In genomic region chr4:167688660-167689142, GRCh38 we compare ENCODE assay signal across 18 cellular contexts.
DNase-seq lines count a peak whose midpoint lies in the region; ATAC-seq and TF ChIP-seq lines count a peak whose summit lies in the region.
"Had no signal": no experiment of that assay in that cellular context is flagged by ENCODE, and none has a peak within 500 bp of the region (broad histone marks: within the 10 kb centered on the region; RNA-seq: fewer than 3 reads in every experiment).

No MANE protein-coding gene starts in this region.

- peak overlapping the region; percentile 25 for H3K27ac Mint-ChIP-seq in osteocyte (ENCODE audit: unreplicated experiment)
- H3K27ac Mint-ChIP-seq: activated B cell treated with CpG ODN at 0.5 μM for 24 hours, T-helper 17 cell had no signal

- DNase-seq in DMS53 (lab: John Stamatoyannopoulos, UW) (peak; percentile 64), M059J (ENCODE audit: low read depth) (peak; percentile 2), brain microvascular endothelial cell (no peak), osteocyte (ENCODE audit: extremely low spot score, unreplicated experiment) (no peak), hypothalamus (lab: John Stamatoyannopoulos, UW) (no peak), NCI-H2029 treated with DMSO at 0.1 percent for 48 hours (lab: John Stamatoyannopoulos, UW) (no peak), NCI-H345 (lab: John Stamatoyannopoulos, UW) (no peak)
- DNase-seq: activated B cell treated with CpG ODN at 0.5 μM for 24 hours; effector CD4-positive, alpha-beta T cell; heart right ventricle; KG1; kidney; NCI-H2171; T-helper 17 cell had no signal

- TF ChIP-seq CTCF in brain microvascular endothelial cell (IDR thresholded peaks at IDR 0.05; ENCODE audit: low read depth, low read length, missing control alignments) (no peak), osteocyte (IDR thresholded peaks at IDR 0.05) (no peak)

- no peaks in the 10 kb centered on the region for H3K36me3 ChIP-seq in brain microvascular endothelial cell (replicated peaks)
- H3K36me3 ChIP-seq: cardiac muscle cell, heart right ventricle, neutrophil, right atrium auricular region had no signal

- in situ Hi-C loops in brain microvascular endothelial cell (cut with HindIII; ENCODE audit: low pct_ligation_motif_present, low sequenced_read_pairs), result no loop called here

- peak overlapping the region; percentile 77 for H3K4me3 Mint-ChIP-seq in osteocyte (ENCODE audit: unreplicated experiment)
- H3K4me3 Mint-ChIP-seq: activated B cell treated with CpG ODN at 0.5 μM for 24 hours, T-helper 17 cell had no signal

- no peaks in the 10 kb centered on the region for H3K36me3 Mint-ChIP-seq in osteocyte (ENCODE audit: unreplicated experiment)

- H3K27me3 ChIP-seq in brain microvascular endothelial cell (replicated peaks), result no peaks in the 10 kb centered on the region
- H3K27me3 ChIP-seq: cardiac muscle cell, heart right ventricle, neutrophil, right atrium auricular region had no signal

- no peaks in the 10 kb centered on the region for H3K4me1 Mint-ChIP-seq in osteocyte (ENCODE audit: unreplicated experiment)
- H3K4me1 Mint-ChIP-seq: activated B cell treated with CpG ODN at 0.5 μM for 24 hours, T-helper 17 cell had no signal

- peak overlapping the region; percentile 56 for H3K4me3 ChIP-seq in brain microvascular endothelial cell (ENCODE audit: low read depth, low read length)
- H3K4me3 ChIP-seq: cardiac muscle cell, heart right ventricle, right atrium auricular region had no signal

- H3K27me3 Mint-ChIP-seq in osteocyte (ENCODE audit: unreplicated experiment), result no peaks in the 10 kb centered on the region
- H3K27me3 Mint-ChIP-seq: activated B cell treated with CpG ODN at 0.5 μM for 24 hours, T-helper 17 cell had no signal

- H3K27ac ChIP-seq in brain microvascular endothelial cell, result peak overlapping the region; percentile 43
- H3K27ac ChIP-seq: cardiac muscle cell, heart right ventricle, neutrophil, right atrium auricular region had no signal

- no peak for ATAC-seq in HG03442 (IDR thresholded peaks at IDR 0.05; ENCODE audit: unreplicated experiment)
- ATAC-seq: heart right ventricle, T-helper 17 cell had no signal

- no peaks in the 10 kb centered on the region for H3K9me3 Mint-ChIP-seq in osteocyte (ENCODE audit: unreplicated experiment)

Comparison
In these comparisons a context has a peak if more than half of its experiments do, and no peak if none do; other contexts are left out.
1. DNase-seq: peak in DMS53 (single experiment) and M059J (single experiment); none in brain microvascular endothelial cell (single experiment), osteocyte (single experiment), hypothalamus (0 of 51), NCI-H2029 treated with DMSO at 0.1 percent for 48 hours (single experiment) and NCI-H345 (single experiment).